ENCODE assay signal across 30 cellular contexts in genomic region chr5:92904021-92904420, GRCh38.
"Had no signal": no experiment of that assay in that cellular context is flagged by ENCODE, and none has a peak within 500 bp of the region (broad histone marks: within the 10 kb centered on the region; RNA-seq: fewer than 3 reads in every experiment).

No MANE protein-coding gene starts in this region.

- H3K9ac ChIP-seq: parathyroid adenoma had no signal

- H3K4me3 Mint-ChIP-seq: dendritic cell treated with granulocyte-macrophage colony-stimulating factor and Interleukin-4, amounts not matched to agents 40 ng/mL and 50 ng/mL, for 4 days; endodermal cell; immature natural killer cell; memory B cell; mesothelial cell of epicardium; naive B cell; natural killer cell treated with Interleukin-12 subunit alpha and Interleukin-12 subunit beta and Interleukin-15 and Interleukin-18, amount 100 ng/mL, for 72 hours; stimulated activated effector memory CD8-positive, alpha-beta T cell treated with anti-CD3 and anti-CD28 coated beads, Interleukin-12 subunit alpha, Interleukin-12 subunit beta, amount 100 ng/mL, for 72 hours had no signal

- H3K4me1 ChIP-seq: colonic mucosa, parathyroid adenoma, stomach, thyroid gland had no signal

- H3K27ac ChIP-seq: colonic mucosa, epithelial cell of prostate, neutrophil, parathyroid adenoma, stomach, thyroid gland, vagina had no signal

- H3K36me3 ChIP-seq: colonic mucosa, neutrophil, stomach, thyroid gland, vagina had no signal

- H3K9me3 Mint-ChIP-seq: dendritic cell treated with granulocyte-macrophage colony-stimulating factor and Interleukin-4, amounts not matched to agents 40 ng/mL and 50 ng/mL, for 4 days; endodermal cell; memory B cell had no signal

- H3K4me3 ChIP-seq: colonic mucosa, lung, mucosa of descending colon, smooth muscle cell, stomach, thyroid gland, vagina had no signal

- DNase-seq: colonic mucosa; effector CD8-positive, alpha-beta T cell; endodermal cell; hypothalamus; immature natural killer cell; islet precursor cell; mucosa of descending colon; naive B cell; stimulated activated CD4-positive, alpha-beta T cell treated with anti-CD3 and anti-CD28 coated beads, Interleukin-12 subunit alpha, Interleukin-12 subunit beta, amount 100 ng/mL, for 4 hours; stimulated activated CD4-positive, alpha-beta T cell treated with anti-CD3 and anti-CD28 coated beads, Interleukin-2, amount 100 ng/mL, for 24 hours; stimulated activated CD4-positive, alpha-beta T cell treated with anti-CD3 and anti-CD28 coated beads, Interleukin-4, amount 100 ng/mL, for 24 hours; stimulated activated naive CD4-positive, alpha-beta T cell treated with Interleukin-2 at 50 U/mL for 16 hours; stomach; thyroid gland; trophoblast cell had no signal

- H3K79me2 ChIP-seq: parathyroid adenoma had no signal

- H3K27me3 ChIP-seq: colonic mucosa, neutrophil, stomach, thyroid gland, vagina had no signal

- H3K4me2 ChIP-seq: smooth muscle cell had no signal

- H3K4me1 Mint-ChIP-seq: endodermal cell; immature natural killer cell; memory B cell; naive B cell; stimulated activated effector memory CD8-positive, alpha-beta T cell treated with anti-CD3 and anti-CD28 coated beads, Interleukin-12 subunit alpha, Interleukin-12 subunit beta, amount 100 ng/mL, for 72 hours had no signal

- H3K27me3 Mint-ChIP-seq: dendritic cell treated with granulocyte-macrophage colony-stimulating factor and Interleukin-4, amounts not matched to agents 40 ng/mL and 50 ng/mL, for 4 days; memory B cell; naive B cell; natural killer cell treated with Interleukin-12 subunit alpha and Interleukin-12 subunit beta and Interleukin-15 and Interleukin-18, amount 100 ng/mL, for 72 hours; progenitor cell of endocrine pancreas had no signal

- H2AFZ ChIP-seq: parathyroid adenoma had no signal

- H3K9me3 ChIP-seq: colonic mucosa, mucosa of descending colon, neutrophil, stomach, thyroid gland, vagina had no signal

- H3K36me3 Mint-ChIP-seq: immature natural killer cell; memory B cell; mesothelial cell of epicardium; naive B cell; natural killer cell treated with Interleukin-12 subunit alpha and Interleukin-12 subunit beta and Interleukin-15 and Interleukin-18, amount 100 ng/mL, for 72 hours; stimulated activated effector memory CD8-positive, alpha-beta T cell treated with anti-CD3 and anti-CD28 coated beads, Interleukin-12 subunit alpha, Interleukin-12 subunit beta, amount 100 ng/mL, for 72 hours had no signal

- ATAC-seq: esophagus mucosa; left lobe of liver; mucosa of descending colon; natural killer cell treated with Interleukin-12 subunit alpha and Interleukin-12 subunit beta and Interleukin-15 and Interleukin-18, amount 100 ng/mL, for 72 hours; sciatic nerve; stimulated activated effector memory CD8-positive, alpha-beta T cell treated with anti-CD3 and anti-CD28 coated beads, Interleukin-12 subunit alpha, Interleukin-12 subunit beta, amount 100 ng/mL, for 72 hours had no signal
